22 cellular contexts compared by ENCODE assay signal in the genomic region with DNA sequence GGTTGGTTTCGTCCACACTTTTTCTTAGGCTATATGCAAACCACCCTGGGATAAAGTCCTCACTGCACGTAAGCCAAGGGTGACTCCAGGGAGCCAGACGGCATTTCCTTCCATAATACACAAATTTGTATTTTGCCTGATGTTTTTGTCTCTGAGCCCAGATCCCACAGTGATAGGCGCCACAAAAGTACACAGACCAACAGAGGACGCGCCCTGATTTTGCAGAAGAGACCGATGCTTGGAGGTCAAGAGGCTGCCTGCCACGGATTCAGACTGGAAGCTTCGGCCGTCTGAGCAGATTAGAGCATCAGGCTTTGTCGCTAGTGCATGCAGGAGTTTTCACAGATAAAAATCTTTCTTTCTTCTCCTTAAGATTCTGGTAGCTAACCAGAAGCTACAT. TPM values are rescaled to one million over a fixed set of nuclear protein-coding genes. Genes with fewer than 3 reads are reported as not detected.
DNase-seq lines count a peak whose midpoint lies in the region; ATAC-seq, FAIRE-seq and TF ChIP-seq lines count a peak whose summit lies in the region.
"Had no signal": no experiment of that assay in that cellular context is flagged by ENCODE, and none has a peak within 500 bp of the region (broad histone marks: within the 10 kb centered on the region; RNA-seq: fewer than 3 reads in every experiment).

No MANE protein-coding gene starts in this region.

- BruUV-seq in HepG2 (replicated peaks; lab: Mats Ljungman, UMichigan), result TSS peak; percentile 51

- peak overlapping the region; percentile 88 for H3K4me2 ChIP-seq in HepG2 (ENCODE audit: low read depth, low read length)

- CTCF ChIA-PET in HepG2 (lab: Yijun Ruan, JAX; ENCODE audit: low intra/inter-chr PET ratio, low total read pairs), result interaction anchor here (2.1 to 2.8 kb wide), 5 partner anchors 19 to 537 kb away, joined by 9 to 33 read pairs (median 11); a partner anchor contains a TSS

- H3K36me3 ChIP-seq in HUES48 (ENCODE audit: control insufficient read depth, insufficient read depth, low read length), result no peaks in the 10 kb centered on the region
- no peaks in the 10 kb centered on the region for H3K36me3 ChIP-seq in colonic mucosa
- H3K36me3 ChIP-seq in HepG2 (replicated peaks in 1 of 2; ENCODE audit: control insufficient read depth in 1 of 2, insufficient read depth in 2 of 2, low read length in 2 of 2), result no peaks in the 10 kb centered on the region
- H3K36me3 ChIP-seq in stomach, result no peaks in the 10 kb centered on the region
- H3K36me3 ChIP-seq: tibial artery had no signal

- H3K27me3 ChIP-seq in HUES48 (ENCODE audit: control insufficient read depth, insufficient read depth, low read length), result no peaks in the 10 kb centered on the region; the same call in 1 of the 2 replicates
- peaks cover 7% of the 10 kb centered on the region for H3K27me3 ChIP-seq in colonic mucosa
- peaks cover 0 to 2% of the 10 kb centered on the region in 2 experiments; a peak in 1 of 5 replicates for H3K27me3 ChIP-seq in HepG2 (ENCODE audit: control insufficient read depth in 1 of 2, insufficient read depth in 2 of 2, low read length in 2 of 2)
- H3K27me3 ChIP-seq in stomach, result no peaks in the 10 kb centered on the region

- peak overlapping the region; percentile 1; the same call in 1 of the 2 replicates for H3K4me3 ChIP-seq in HUES48 (ENCODE audit: low read depth, low read length)
- no peak overlapping the region for H3K4me3 ChIP-seq in colonic mucosa
- peak overlapping the region; percentile 9 to 54 (median 25) for H3K4me3 ChIP-seq in HepG2 (replicated peaks in 1 of 3; ENCODE audit: insufficient read depth in 1 of 3, low read depth in 2 of 3, low read length in 3 of 3)
- H3K4me3 ChIP-seq in stomach, result no peak overlapping the region
- H3K4me3 ChIP-seq: SK-N-MC, tibial artery had no signal

- TF ChIP-seq EP300 in HepG2 (IDR thresholded peaks at IDR 0.05; ENCODE audit: low read depth in 2 of 2, low read length in 2 of 2) (no peak), HepG2 (CRISPR knock-in tag; IDR thresholded peaks at IDR 0.05; ENCODE audit: borderline replicate concordance) (no peak), stomach (IDR thresholded peaks at IDR 0.05) (no peak)

- no peaks in the 10 kb centered on the region for H3K79me2 ChIP-seq in HepG2 (ENCODE audit: insufficient read depth, low read length)

- intact Hi-C loops in colonic mucosa (cut with DNase I), result loop anchor here (5.0 kb wide), 1 partner anchor 537 kb away; no protein-coding TSS in a partner anchor
- intact Hi-C loops in HepG2 (cut with micrococcal nuclease; ENCODE audit: unreplicated experiment), result loop anchor here (1.0 kb wide), 5 partner anchors 9 to 106 kb away; no protein-coding TSS in a partner anchor
- intact Hi-C loops in stomach (cut with DNase I; ENCODE audit: low total_unique reads), result no loop called here

- no peaks in the 10 kb centered on the region for H4K20me1 ChIP-seq in HepG2 (ENCODE audit: insufficient read depth, low read length)

- FAIRE-seq in HepG2 (lab: Jason Lieb, UNC) (no peak), D721Med (lab: Jason Lieb, UNC) (no peak), urothelium cell line (lab: Jason Lieb, UNC) (no peak)

- DNase-seq in colonic mucosa (peak; percentile 31), HepG2 (ENCODE audit: low spot score) (no peak), stomach (no peak), D721Med (ENCODE audit: insufficient read length, low spot score) (no peak), urothelium cell line (ENCODE audit: low spot score) (no peak)
- DNase-seq: activated CD4-positive, CD25-positive, alpha-beta regulatory T cell; activated CD8-positive, alpha-beta T cell treated with anti-CD3 and anti-CD28 coated beads, Interleukin-2, amount 10 ng/mL, durations not matched to agents 7 days and 5 days; activated naive CD4-positive, alpha-beta T cell treated with anti-CD3 and anti-CD28 coated beads, Interleukin-2, amount 50 U/mL, for 16 hours; activated T-cell treated with anti-CD3 and anti-CD28 coated beads, Interleukin-2, amount 50 U/mL, for 24 hours; CD8-positive, alpha-beta T cell; DMS79 treated with DMSO at 0.1 percent for 48 hours; NCI-H1436; NCI-H2171; NCI-H774; OCI-M1; retina; stimulated activated CD4-positive, alpha-beta T cell treated with anti-CD3 and anti-CD28 coated beads, Interleukin-15, amount 100 ng/mL, for 24 hours; tibial artery had no signal

- 18% methylated on average over 11 of the region's 11 CpGs for WGBS in HepG2 (ENCODE audit: low lambda C conversion rate)
- WGBS in stomach, 5 donors, result 17 to 33% (median 20%) methylated on average over 11 of the region's 11 CpGs

- no peak overlapping the region for H3K9ac ChIP-seq in HUES48 (ENCODE audit: low read depth, low read length)
- peak overlapping the region in 1 of 2 donors; percentile 48 for H3K9ac ChIP-seq in colonic mucosa (ENCODE audit: low read depth in 2 of 2, low read length in 2 of 2)
- peak overlapping the region; percentile 28; the same call in 1 of the 2 replicates for H3K9ac ChIP-seq in HepG2 (ENCODE audit: insufficient read depth, low read depth, low read length)

- in situ Hi-C loops in HepG2 (cut with HindIII; ENCODE audit: extremely low pct_ligation_motif_present, low pct_unique_long_range_greater_than_20kb), result loop anchor here (5.0 kb wide), 1 partner anchor 422 kb away; no protein-coding TSS in a partner anchor

- 0 out of 3 replicates have a peak, but pooled peaks have one; percentile 2 for ATAC-seq in HepG2
- ATAC-seq in HG03469 (IDR thresholded peaks at IDR 0.05; ENCODE audit: unreplicated experiment), result no peak
- ATAC-seq in GM21526 (IDR thresholded peaks at IDR 0.05; ENCODE audit: low FRiP score, unreplicated experiment), result no peak
- ATAC-seq: activated CD8-positive, alpha-beta T cell treated with anti-CD3 and anti-CD28 coated beads, Interleukin-2, amount 10 ng/mL, durations not matched to agents 7 days and 5 days; CD8-positive, alpha-beta T cell had no signal

- H2AFZ ChIP-seq in HepG2 (ENCODE audit: low read length), result peak overlapping the region; percentile 45

- H3K9me3 ChIP-seq in HUES48 (ENCODE audit: control insufficient read depth, insufficient read depth, low read length) (peaks cover 8% of the 10 kb centered on the region; the same call in 1 of the 2 replicates), colonic mucosa (no peaks in the 10 kb centered on the region), HepG2 (ENCODE audit: low read length) (peaks cover 10% of the 10 kb centered on the region; the same call in 1 of the 2 replicates), stomach (no peaks in the 10 kb centered on the region)

- peak overlapping the region; percentile 56 for H3K27ac ChIP-seq in HUES48 (ENCODE audit: low read depth, low read length)
- no peak overlapping the region for H3K27ac ChIP-seq in colonic mucosa
- H3K27ac ChIP-seq in HepG2 (ENCODE audit: extremely low read length, insufficient read depth, low read length), result peak overlapping the region; percentile 73
- peak overlapping the region; percentile 75 to 87 (median 86) for H3K27ac ChIP-seq in stomach
- H3K27ac ChIP-seq: SK-N-MC, tibial artery had no signal

- POLR2A ChIA-PET in HepG2 (lab: Yijun Ruan, JAX), result interaction anchor here (0.7 to 7.3 kb wide), 18 partner anchors 9 to 498 kb away, joined by 3 to 284 read pairs (median 10); a partner anchor contains a TSS

- no peak for TF ChIP-seq RAD21 in HepG2 (CRISPR knock-in tag; IDR thresholded peaks at IDR 0.05)

- peaks cover 27% of the 10 kb centered on the region for H3K4me1 ChIP-seq in HUES48 (ENCODE audit: control insufficient read depth, insufficient read depth, low read length)
- H3K4me1 ChIP-seq in colonic mucosa, result no peaks in the 10 kb centered on the region
- H3K4me1 ChIP-seq in HepG2 (ENCODE audit: insufficient read depth, low read length), result peaks cover 48% of the 10 kb centered on the region
- H3K4me1 ChIP-seq in stomach, result peaks cover 15 to 24% (median 18%) of the 10 kb centered on the region in 4 donors
- H3K4me1 ChIP-seq: tibial artery had no signal

- TF ChIP-seq POLR2A in HepG2 (IDR thresholded peaks at IDR 0.05; ENCODE audit: insufficient read depth in 1 of 2, low read depth in 2 of 2, low read length in 2 of 2), result no peak
- TF ChIP-seq POLR2A in stomach (IDR thresholded peaks at IDR 0.05), result no peak

- TF ChIP-seq CTCF in colonic mucosa (IDR thresholded peaks at IDR 0.05) (no peak), HepG2 (CRISPR knock-in tag; IDR thresholded peaks at IDR 0.05) (no peak), stomach (IDR thresholded peaks at IDR 0.05) (no peak), D721Med (IDR thresholded peaks at IDR 0.05; ENCODE audit: insufficient read depth, missing control alignments) (no peak)

RNA-seq across cellular contexts. Expression of a gene that starts 22.8 kb away (rescaled TPM):
- total RNA-seq in colonic mucosa, result under 1 TPM; 0.42 to 0.82 TPM
- total RNA-seq in HepG2 (2016; rRNA removed; fragmentation: Illumina TruSeq; extraction: Trizol), result 39.2 and 39.8 TPM in 2 replicates
- total RNA-seq in HepG2 (2016; cell fraction: cytosol; rRNA removed; fragmentation: Illumina TruSeq; extraction: Trizol; ENCODE audit: low read depth), result 15.7 and 16.9 TPM in 2 replicates
- total RNA-seq in HepG2 (2016; cell fraction: insoluble cytoplasmic fraction; rRNA removed; fragmentation: Illumina TruSeq; extraction: Trizol), result 33.8 and 40.6 TPM in 2 replicates
- total RNA-seq in HepG2 (2016; cell fraction: membrane; rRNA removed; fragmentation: Illumina TruSeq; extraction: Trizol), result 48.5 and 52.3 TPM in 2 replicates
- total RNA-seq in HepG2 (2016; cell fraction: nucleus; rRNA removed; fragmentation: Illumina TruSeq; extraction: Trizol), result 33.3 and 37.9 TPM in 2 replicates
- 25.3 and 35.2 TPM in 2 replicates for polyA plus RNA-seq in HepG2 (2011; rRNA removed)
- polyA plus RNA-seq in HepG2 (2011; cell fraction: cytosol; rRNA removed), result 23.3 and 28.0 TPM in 2 replicates
- polyA plus RNA-seq in HepG2 (2011; cell fraction: nucleus; rRNA removed), result 24.4 and 38.2 TPM in 2 replicates
- polyA plus RNA-seq in HepG2 (2012), result 29.4 and 33.5 TPM in 2 replicates
- 14.0 and 20.5 TPM in 2 replicates for polyA plus RNA-seq in HepG2 (2016; cell fraction: cytosol; fragmentation: Illumina TruSeq; extraction: Trizol; ENCODE audit: low read depth)
- 80.2 and 86.7 TPM in 2 replicates for polyA plus RNA-seq in HepG2 (2016; cell fraction: insoluble cytoplasmic fraction; fragmentation: Illumina TruSeq; extraction: Trizol; ENCODE audit: low read depth)
- polyA plus RNA-seq in HepG2 (2016; cell fraction: membrane; fragmentation: Illumina TruSeq; extraction: Trizol; ENCODE audit: low read depth), result 44.4 and 57.9 TPM in 2 replicates
- polyA plus RNA-seq in HepG2 (2016; cell fraction: nucleus; fragmentation: Illumina TruSeq; extraction: Trizol; ENCODE audit: insufficient read depth, low read depth), result 69.2 and 74.9 TPM in 2 replicates
- polyA minus RNA-seq in HepG2 (2011; rRNA and poly(A)+ RNA removed; ENCODE audit: low replicate concordance), result 8.1 and 73.3 TPM in 2 replicates
- polyA minus RNA-seq in HepG2 (2011; cell fraction: cytosol; rRNA and poly(A)+ RNA removed), result 46.4 and 59.0 TPM in 2 replicates
- polyA minus RNA-seq in HepG2 (2011; cell fraction: nucleus; rRNA and poly(A)+ RNA removed), result 48.1 and 66.8 TPM in 2 replicates
- total RNA-seq in stomach, result 10 to 100 TPM in 4 of 5 donors, not detected in 1; 13.4 to 97.7 (median 38.2) TPM
- polyA plus RNA-seq in stomach, result 10 to 100 TPM; 11.7 to 95.6 (median 17.4) TPM
- total RNA-seq: activated CD8-positive, alpha-beta T cell treated with anti-CD3 and anti-CD28 coated beads, Interleukin-2, amount 10 ng/mL, durations not matched to agents 7 days and 5 days; CD8-positive, alpha-beta T cell had no signal

RNA-seq across cellular contexts. Expression of a gene that starts 54.7 kb away (rescaled TPM):
- 1 to 10 TPM; 4.2 to 8.4 TPM for total RNA-seq in colonic mucosa
- total RNA-seq in HepG2 (2016; rRNA removed; fragmentation: Illumina TruSeq; extraction: Trizol), result not detected in 2 replicates
- not detected in 2 replicates for total RNA-seq in HepG2 (2016; cell fraction: cytosol; rRNA removed; fragmentation: Illumina TruSeq; extraction: Trizol; ENCODE audit: low read depth)
- not detected in 2 replicates for total RNA-seq in HepG2 (2016; cell fraction: insoluble cytoplasmic fraction; rRNA removed; fragmentation: Illumina TruSeq; extraction: Trizol)
- not detected in 2 replicates for total RNA-seq in HepG2 (2016; cell fraction: membrane; rRNA removed; fragmentation: Illumina TruSeq; extraction: Trizol)
- not detected in 2 replicates for total RNA-seq in HepG2 (2016; cell fraction: nucleus; rRNA removed; fragmentation: Illumina TruSeq; extraction: Trizol)
- polyA plus RNA-seq in HepG2 (2011; rRNA removed), result not detected in 2 replicates
- 0.03 TPM in 2 replicates for polyA plus RNA-seq in HepG2 (2011; cell fraction: cytosol; rRNA removed)
- polyA plus RNA-seq in HepG2 (2011; cell fraction: nucleus; rRNA removed), result not detected in 2 replicates
- not detected in 2 replicates for polyA plus RNA-seq in HepG2 (2012)
- polyA plus RNA-seq in HepG2 (2016; cell fraction: cytosol; fragmentation: Illumina TruSeq; extraction: Trizol; ENCODE audit: low read depth), result not detected in 2 replicates
- polyA plus RNA-seq in HepG2 (2016; cell fraction: insoluble cytoplasmic fraction; fragmentation: Illumina TruSeq; extraction: Trizol; ENCODE audit: low read depth), result not detected in 2 replicates
- polyA plus RNA-seq in HepG2 (2016; cell fraction: membrane; fragmentation: Illumina TruSeq; extraction: Trizol; ENCODE audit: low read depth), result not detected in 2 replicates
- polyA plus RNA-seq in HepG2 (2016; cell fraction: nucleus; fragmentation: Illumina TruSeq; extraction: Trizol; ENCODE audit: insufficient read depth, low read depth), result not detected in 2 replicates
- 33.4 TPM in 1 of 2 replicates, not detected in the other for polyA minus RNA-seq in HepG2 (2011; rRNA and poly(A)+ RNA removed; ENCODE audit: low replicate concordance)
- polyA minus RNA-seq in HepG2 (2011; cell fraction: cytosol; rRNA and poly(A)+ RNA removed), result 0.26 and 0.30 TPM in 2 replicates
- 0.13 TPM in 1 of 2 replicates, not detected in the other for polyA minus RNA-seq in HepG2 (2011; cell fraction: nucleus; rRNA and poly(A)+ RNA removed)
- total RNA-seq in stomach, result 100 to 1,000 TPM in 1 of 5 donors, 10 to 100 TPM in 3, 1 to 10 TPM in 1; 9.6 to 104 (median 14.1) TPM
- polyA plus RNA-seq in stomach, result 10 to 100 TPM; 17.7 to 32.2 (median 20.7) TPM
- total RNA-seq: activated CD8-positive, alpha-beta T cell treated with anti-CD3 and anti-CD28 coated beads, Interleukin-2, amount 10 ng/mL, durations not matched to agents 7 days and 5 days; CD8-positive, alpha-beta T cell had no signal

Comparison
In these comparisons a context has a peak if more than half of its experiments do, and no peak if none do; other contexts are left out.
1. H3K4me3 ChIP-seq: peak in HUES48 (single experiment) and HepG2 (3 of 3); none in colonic mucosa (single experiment) and stomach (0 of 4).